8 cellular contexts compared by ENCODE assay signal in genomic region chr13:50127017-50127725, GRCh38.
DNase-seq lines count a peak whose midpoint lies in the region; ATAC-seq and TF ChIP-seq lines count a peak whose summit lies in the region.

No MANE protein-coding gene starts in this region.

- peaks cover 0 to 32% of the 10 kb centered on the region in 2 donors for H3K27me3 ChIP-seq in right lobe of liver

- ATAC-seq in right lobe of liver = peak in 2 of 4 donors; percentile 5 to 7
- no peak for ATAC-seq in stimulated activated naive B cell treated with anti-CD40 and anti-IgM and Interleukin-4, amounts not matched to agents 10 μg/mL and 1 μg/mL and 100 μg/mL, for 72 hours (replicated peaks)

- peak overlapping the region; percentile 37 to 39 for H3K4me3 ChIP-seq in cardiac fibroblast (replicated peaks in 1 of 2; ENCODE audit: low read depth in 2 of 2, low read length in 2 of 2)
- peak overlapping the region; percentile 42 to 54 (median 46) for H3K4me3 ChIP-seq in right lobe of liver

- peaks cover 36 to 45% (median 45%) of the 10 kb centered on the region in 3 donors for H3K27me3 Mint-ChIP-seq in CD14-positive monocyte (ENCODE audit: low read depth in 3 of 3)
- H3K27me3 Mint-ChIP-seq in stimulated activated naive B cell treated with anti-CD40 and anti-IgM and Interleukin-4, amounts not matched to agents 10 μg/mL and 1 μg/mL and 100 μg/mL, for 72 hours = no peaks in the 10 kb centered on the region

- TF ChIP-seq POLR2A in right lobe of liver (IDR thresholded peaks at IDR 0.05) = no peak

- DNase-seq in CD14-positive monocyte (ENCODE audit: low spot score) (peak; percentile 67), T-helper 1 cell (peak in 4 of 5 donors; percentile 40 to 66 (median 48)), cardiac fibroblast (ENCODE audit: low read depth in 2 of 2) (peak; percentile 59 to 64), right lobe of liver (peak; percentile 68 to 74 (median 71)), SKM-1 treated with dmso at 0.1 percent for 144 hours (lab: John Stamatoyannopoulos, UW; ENCODE audit: unreplicated experiment) (no peak), NCI-H524 (lab: John Stamatoyannopoulos, UW) (no peak), LoVo (ENCODE audit: low spot score) (no peak)
- peak; percentile 52 for DNase-seq in stimulated activated naive B cell treated with anti-CD40 and anti-IgM and Interleukin-4, amounts not matched to agents 10 μg/mL and 1 μg/mL and 100 μg/mL, for 72 hours

- H3K27ac ChIP-seq in right lobe of liver = peak overlapping the region in 1 of 3 donors; percentile 24

- peaks cover 0 to 8% (median 4%) of the 10 kb centered on the region in 7 donors for H3K9me3 Mint-ChIP-seq in CD14-positive monocyte
- no peaks in the 10 kb centered on the region for H3K9me3 Mint-ChIP-seq in stimulated activated naive B cell treated with anti-CD40 and anti-IgM and Interleukin-4, amounts not matched to agents 10 μg/mL and 1 μg/mL and 100 μg/mL, for 72 hours

- H3K36me3 ChIP-seq in right lobe of liver = no peaks in the 10 kb centered on the region

- H3K4me3 Mint-ChIP-seq in CD14-positive monocyte = peak overlapping the region; percentile 87 to 94
- H3K4me3 Mint-ChIP-seq in stimulated activated naive B cell treated with anti-CD40 and anti-IgM and Interleukin-4, amounts not matched to agents 10 μg/mL and 1 μg/mL and 100 μg/mL, for 72 hours = peak overlapping the region; percentile 92 to 95

- WGBS in right lobe of liver (ENCODE audit: insufficient coverage, low coverage, low lambda C conversion rate, missing lambda C conversion rate) = 32% methylated on average over 29 of the region's 50 CpGs

- H3K36me3 Mint-ChIP-seq in CD14-positive monocyte = peaks cover 9 to 12% of the 10 kb centered on the region in 2 donors
- peaks cover 7 to 19% of the 10 kb centered on the region in 2 donors for H3K36me3 Mint-ChIP-seq in stimulated activated naive B cell treated with anti-CD40 and anti-IgM and Interleukin-4, amounts not matched to agents 10 μg/mL and 1 μg/mL and 100 μg/mL, for 72 hours

- no peak for TF ChIP-seq CTCF in CD14-positive monocyte (IDR thresholded peaks at IDR 0.05)
- no peak for TF ChIP-seq CTCF in cardiac fibroblast (IDR thresholded peaks at IDR 0.05; ENCODE audit: low read depth, low read length)
- TF ChIP-seq CTCF in right lobe of liver (IDR thresholded peaks at IDR 0.05) = no peak

- H3K27ac Mint-ChIP-seq in CD14-positive monocyte = peak overlapping the region; percentile 95 to 98 (median 98)
- peak overlapping the region; percentile 98 for H3K27ac Mint-ChIP-seq in stimulated activated naive B cell treated with anti-CD40 and anti-IgM and Interleukin-4, amounts not matched to agents 10 μg/mL and 1 μg/mL and 100 μg/mL, for 72 hours

- H3K4me1 ChIP-seq in right lobe of liver = peaks cover 0 to 38% (median 9%) of the 10 kb centered on the region in 4 donors

- intact Hi-C loops in CD14-positive monocyte (cut with micrococcal nuclease) (loop anchor here (5.0 to 10.0 kb wide), 5 partner anchors 80 to 508 kb away; partner anchors contain the start of gene TRIM13 (in 2 of the 2)), right lobe of liver (cut with DNase I) (no loop called here)

- H3K9me3 ChIP-seq in right lobe of liver = no peaks in the 10 kb centered on the region

- peaks cover 66% of the 10 kb centered on the region for H3K4me1 Mint-ChIP-seq in CD14-positive monocyte
- peaks cover 42 to 74% of the 10 kb centered on the region in 2 donors for H3K4me1 Mint-ChIP-seq in stimulated activated naive B cell treated with anti-CD40 and anti-IgM and Interleukin-4, amounts not matched to agents 10 μg/mL and 1 μg/mL and 100 μg/mL, for 72 hours

Comparison
In these comparisons a context has a peak if more than half of its experiments do, and no peak if none do; other contexts are left out.
1. DNase-seq: peak in CD14-positive monocyte (single experiment), T-helper 1 cell (4 of 5), cardiac fibroblast (2 of 2), right lobe of liver (3 of 3) and stimulated activated naive B cell treated with anti-CD40 and anti-IgM and Interleukin-4, amounts not matched to agents 10 μg/mL and 1 μg/mL and 100 μg/mL, for 72 hours (single experiment); none in SKM-1 treated with dmso at 0.1 percent for 144 hours (single experiment), NCI-H524 (0 of 2) and LoVo (single experiment).
2. intact Hi-C loops: an anchor here in CD14-positive monocyte (5.0 to 10.0 kb wide); none called in right lobe of liver.